Comparison of ENCODE assay signal across 8 cellular contexts in the genomic region with DNA sequence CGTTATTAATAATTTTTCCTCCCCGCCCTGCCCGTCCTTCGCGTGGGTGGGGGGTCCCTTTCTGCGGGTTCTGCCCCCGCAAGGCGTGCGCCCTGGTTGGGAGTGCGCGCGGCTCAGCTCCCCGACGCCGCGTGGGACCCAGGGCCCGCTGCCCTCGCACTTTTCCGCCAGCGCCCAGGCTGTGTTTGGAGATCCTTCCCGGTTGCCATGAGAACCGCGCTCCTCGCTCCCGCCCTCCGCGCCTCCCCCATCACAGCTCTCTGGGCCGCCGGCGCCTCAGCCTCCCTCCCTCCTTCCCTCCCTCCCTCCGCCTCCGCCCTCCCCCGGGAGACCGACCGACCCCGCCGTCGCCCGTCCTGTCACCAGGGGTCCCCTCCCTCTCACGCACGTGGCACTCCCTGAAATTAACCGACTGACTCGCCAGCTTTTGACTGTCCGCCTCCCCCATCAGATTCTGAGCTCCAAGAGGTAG. TPM values are rescaled to one million over a fixed set of nuclear protein-coding genes. Genes with fewer than 3 reads are reported as not detected.
DNase-seq lines count a peak whose midpoint lies in the region; ATAC-seq, FAIRE-seq and TF ChIP-seq lines count a peak whose summit lies in the region.

No MANE protein-coding gene starts in this region.

- H3K79me2 ChIP-seq in SU-DHL-6 (ENCODE audit: insufficient read depth, low read length) (no peaks in the 10 kb centered on the region), GM12878 (ENCODE audit: control insufficient read depth, insufficient read depth, low read length) (peaks cover 26% of the 10 kb centered on the region)

- H3K36me3 ChIP-seq in SU-DHL-6 (ENCODE audit: low read length) (no peaks in the 10 kb centered on the region), GM12878 (ENCODE audit: control insufficient read depth in 2 of 2, insufficient read depth in 2 of 2, low read length in 1 of 2) (no peaks in the 10 kb centered on the region), psoas muscle (ENCODE audit: insufficient read depth in 1 of 2, low read depth in 1 of 2) (no peaks in the 10 kb centered on the region)

- RAD21 ChIA-PET in GM12878 (lab: Charles Lee; ENCODE audit: unreplicated experiment): interaction anchor here (0.6 to 2.1 kb wide), 9 partner anchors 12 to 136 kb away, joined by 3 to 12 read pairs (median 4); partner anchors contain the start of genes JUND and LSM4

- CTCF ChIA-PET in GM12878 (lab: Yijun Ruan, JAX): interaction anchor here (0.7 to 8.8 kb wide), 9 partner anchors 18 to 137 kb away, joined by 3 to 88 read pairs (median 14); partner anchors contain the start of genes GDF15 and JUND

- no peaks in the 10 kb centered on the region for H3K9me3 ChIP-seq in SU-DHL-6 (ENCODE audit: insufficient read depth, low read length)
- no peaks in the 10 kb centered on the region for H3K9me3 ChIP-seq in GM12878 (replicated peaks; ENCODE audit: control insufficient read depth, insufficient read depth, low read length)
- H3K9me3 ChIP-seq in psoas muscle: no peaks in the 10 kb centered on the region

- no peaks in the 10 kb centered on the region for H3K27me3 ChIP-seq in SU-DHL-6 (ENCODE audit: low read length)
- H3K27me3 ChIP-seq in GM12878 (replicated peaks in 1 of 2; ENCODE audit: control insufficient read depth in 2 of 2, insufficient read depth in 2 of 2, low read length in 1 of 2): no peaks in the 10 kb centered on the region
- peaks cover 0 to 7% (median 0%) of the 10 kb centered on the region in 3 donors for H3K27me3 ChIP-seq in psoas muscle (ENCODE audit: insufficient read depth in 3 of 3, low read length in 2 of 3)

- no peak for TF ChIP-seq RAD21 in GM12878 (IDR thresholded peaks at IDR 0.05; ENCODE audit: insufficient read depth, low read depth, low read length)

- no peak overlapping the region for H3K9ac ChIP-seq in SU-DHL-6 (ENCODE audit: low read length)
- peak overlapping the region; percentile 76 for H3K9ac ChIP-seq in GM12878 (ENCODE audit: control insufficient read depth, insufficient read depth, low read length)

- H3K4me3 ChIP-seq in SU-DHL-6 (ENCODE audit: insufficient read depth, low read length, poor library complexity, severe bottlenecking) (no peak overlapping the region), GM12878 (peak overlapping the region; percentile 65), psoas muscle (peak overlapping the region; percentile 53)

- H3K27ac ChIP-seq in SU-DHL-6 (ENCODE audit: low read depth, low read length) (no peak overlapping the region), GM12878 (ENCODE audit: control insufficient read depth, insufficient read depth) (peak overlapping the region; percentile 78), psoas muscle (peak overlapping the region; percentile 86)

- intact Hi-C loops in GM12878 (cut with micrococcal nuclease; ENCODE audit: unreplicated experiment): loop anchor here (10.0 kb wide), 1 partner anchor 212 kb away; the partner anchor contains the start of gene RAB3A
- intact Hi-C loops in psoas muscle (cut with DNase I): loop anchor here in 1 of 2 donors (10.0 kb wide), 2 partner anchors 162 to 192 kb away; partner anchors contain the start of gene PDE4C

- POLR2A ChIA-PET in GM12878 (lab: Charles Lee): interaction anchor here (1.0 to 2.6 kb wide), 7 partner anchors 15 to 211 kb away, joined by 3 to 21 read pairs (median 4); partner anchors contain the start of genes JUND and LSM4

- peak; percentile 49 for FAIRE-seq in GM12878 (lab: Jason Lieb, UNC)

- no peaks in the 10 kb centered on the region for H3K9me2 ChIP-seq in SU-DHL-6 (replicated peaks; ENCODE audit: insufficient read depth, low read length)

- WGBS in GM12878 (ENCODE audit: insufficient coverage, insufficient replicate concordance, low lambda C conversion rate, missing lambda C conversion rate): 5% methylated on average over 24 of the region's 44 CpGs
- WGBS in psoas muscle, 3 donors: 2 to 4% (median 4%) methylated on average over 36 to 44 of the region's 44 CpGs

- no peaks in the 10 kb centered on the region for H4K20me1 ChIP-seq in SU-DHL-6 (ENCODE audit: low read depth, low read length)
- no peaks in the 10 kb centered on the region for H4K20me1 ChIP-seq in GM12878 (ENCODE audit: control insufficient read depth, insufficient read depth)

- H2AFZ ChIP-seq in SU-DHL-6 (ENCODE audit: low read depth, low read length, severe bottlenecking) (no peak overlapping the region), GM12878 (ENCODE audit: control insufficient read depth, low read depth, low read length) (peak overlapping the region; percentile 20)

- 0 out of 2 replicates have a peak, but pooled peaks have one; percentile 42 for TF ChIP-seq POLR2A in GM12878 (IDR thresholded peaks at IDR 0.05; ENCODE audit: low read depth, low read length)

- TF ChIP-seq CTCF in SU-DHL-6 (IDR thresholded peaks at IDR 0.05; ENCODE audit: insufficient read depth, low read length, poor library complexity, severe bottlenecking): no peak
- TF ChIP-seq CTCF in GM12878 (IDR thresholded peaks at IDR 0.05 in 2 of 3, conservative IDR thresholded peaks at IDR 0.05 in 1 of 3; ENCODE audit: control insufficient read depth in 2 of 3, extremely low read depth in 1 of 3, insufficient read depth in 1 of 3, low read depth in 3 of 3, low read length in 3 of 3): no peak
- TF ChIP-seq CTCF in psoas muscle (IDR thresholded peaks at IDR 0.05): no peak

- DNase-seq in DMS53 treated with DMSO at 0.1 percent for 48 hours (lab: John Stamatoyannopoulos, UW; ENCODE audit: unreplicated experiment) (peak; percentile 43), NCI-H1092 (lab: John Stamatoyannopoulos, UW) (peak; percentile 77), GM12878 (ENCODE audit: low read depth, low spot score) (no peak), hepatic stellate cell (ENCODE audit: low spot score) (peak; percentile 93), psoas muscle (peak; percentile 90 to 93), cortex of kidney (lab: John Stamatoyannopoulos, UW) (no peak)

- peak overlapping the region; percentile 31 for H3K4me2 ChIP-seq in SU-DHL-6 (ENCODE audit: low read depth, low read length, poor library complexity, severe bottlenecking)
- H3K4me2 ChIP-seq in GM12878 (ENCODE audit: control insufficient read depth, insufficient read depth): peak overlapping the region; percentile 94

- peak; percentile 54 for ATAC-seq in GM12878
- peak; percentile 18 to 42 (median 23) for ATAC-seq in psoas muscle
- ATAC-seq in HG02840 (IDR thresholded peaks at IDR 0.05; ENCODE audit: low FRiP score, unreplicated experiment): no peak

- SMC1A ChIA-PET in GM12878 (lab: Charles Lee; ENCODE audit: uncharacterized antibody, unreplicated experiment): interaction anchor here (1.1 to 2.6 kb wide), 8 partner anchors 12 to 235 kb away, joined by 3 to 11 read pairs (median 3); partner anchors contain the start of gene LSM4

- H3K4me1 ChIP-seq in GM12878 (ENCODE audit: control insufficient read depth, insufficient read depth, low read length) (peaks cover 58% of the 10 kb centered on the region), psoas muscle (peaks cover 25% of the 10 kb centered on the region)

- no TSS peak for BruUV-seq in GM12878 (replicated peaks; lab: Mats Ljungman, UMichigan)

- in situ Hi-C loops in GM12878 (cut with MboI): no loop called here

- H3F3A ChIP-seq in SU-DHL-6 (ENCODE audit: insufficient read depth): peaks cover 6% of the 10 kb centered on the region; the same call in 1 of the 2 replicates

- peak in 1 of 2 experiments; percentile 34; a peak in 1 of 4 replicates for TF ChIP-seq EP300 in GM12878 (IDR thresholded peaks at IDR 0.05; ENCODE audit: borderline replicate concordance in 1 of 2, control insufficient read depth in 1 of 2, low read depth in 2 of 2, low read length in 2 of 2)

RNA-seq across cellular contexts. Expression of gene SSBP4, which starts 2.4 kb away (rescaled TPM):
- 40.3 and 49.5 TPM in 2 replicates for total RNA-seq in GM12878 (2013; cell fraction: nucleolus; rRNA removed)
- total RNA-seq in GM12878 (2014; rRNA removed): 91.4 and 122 TPM in 2 replicates
- total RNA-seq in GM12878 (2014; rRNA removed; fragmentation: Illumina TruSeq; extraction: Trizol): 32.9 and 39.5 TPM in 2 replicates
- 131 and 150 TPM in 2 replicates for total RNA-seq in GM12878 (2021)
- 12.2 TPM for polyA plus RNA-seq in GM12878 (2011; ENCODE audit: low read depth)
- 11.5 and 19.0 TPM in 2 replicates for polyA plus RNA-seq in GM12878 (2011; rRNA removed)
- 23.2 and 39.7 TPM in 2 replicates for polyA plus RNA-seq in GM12878 (2011; cell fraction: cytosol; rRNA removed)
- 104 and 142 TPM in 2 replicates for polyA plus RNA-seq in GM12878 (2011; cell fraction: nucleus; rRNA removed)
- polyA plus RNA-seq in GM12878 (2012): 52.3 and 55.4 TPM in 2 replicates
- polyA plus RNA-seq in GM12878 (2014; fragmentation: Illumina TruSeq; extraction: Trizol): 7.1 and 22.5 TPM in 2 replicates
- 1 to 10 TPM in 1 of 2 experiments, under 1 TPM in 1; 0.37 to 6.6 TPM for polyA plus RNA-seq in GM12878 (2014; fragmentation: Nextera tagmentation; extraction: Ambion mirVana)
- 98.3 and 119 TPM in 2 replicates for polyA plus RNA-seq in GM12878 (2014; rRNA removed)
- 10 to 100 TPM; 38.3 to 58.5 TPM for polyA plus RNA-seq in GM12878 (2016; fragmentation: Nextera tagmentation; extraction: Ambion mirVana)
- polyA minus RNA-seq in GM12878 (2011; rRNA and poly(A)+ RNA removed): 4.2 and 21.6 TPM in 2 replicates
- polyA minus RNA-seq in GM12878 (2011; cell fraction: cytosol; rRNA and poly(A)+ RNA removed): 20.1 and 26.7 TPM in 2 replicates
- polyA minus RNA-seq in GM12878 (2011; cell fraction: nucleus; rRNA and poly(A)+ RNA removed): 23.2 and 48.4 TPM in 2 replicates
- 10 to 100 TPM; 29.1 to 46.1 (median 29.6) TPM for total RNA-seq in psoas muscle
- 10 to 100 TPM; 25.8 to 37.8 (median 28.6) TPM for polyA plus RNA-seq in psoas muscle

RNA-seq across cellular contexts. Expression of gene LRRC25, which starts 19.4 kb away (rescaled TPM):
- 14.5 and 19.3 TPM in 2 replicates for total RNA-seq in GM12878 (2013; cell fraction: nucleolus; rRNA removed)
- total RNA-seq in GM12878 (2014; rRNA removed) (2.5 and 2.9 TPM in 2 replicates), GM12878 (2014; rRNA removed; fragmentation: Illumina TruSeq; extraction: Trizol) (1.1 TPM in 2 replicates), GM12878 (2021) (2.7 TPM in 2 replicates), psoas muscle (1 to 10 TPM; 2.0 to 4.1 (median 2.4) TPM)
- 1.6 TPM for polyA plus RNA-seq in GM12878 (2011; ENCODE audit: low read depth)
- polyA plus RNA-seq in GM12878 (2011; rRNA removed) (0.19 and 0.38 TPM in 2 replicates), GM12878 (2014; fragmentation: Illumina TruSeq; extraction: Trizol) (1.00 and 1.3 TPM in 2 replicates), GM12878 (2014; fragmentation: Nextera tagmentation; extraction: Ambion mirVana) (under 1 TPM; 0.50 to 0.53 TPM), GM12878 (2014; rRNA removed) (2.1 and 2.7 TPM in 2 replicates), GM12878 (2016; fragmentation: Nextera tagmentation; extraction: Ambion mirVana) (1 to 10 TPM; 1.2 to 1.6 TPM), psoas muscle (1 to 10 TPM in 2 of 3 donors, under 1 TPM in 1; 0.65 to 5.2 (median 1.3) TPM)
- polyA plus RNA-seq in GM12878 (2011; cell fraction: cytosol; rRNA removed): 0.55 and 0.87 TPM in 2 replicates
- polyA plus RNA-seq in GM12878 (2011; cell fraction: nucleus; rRNA removed): 0.24 and 0.42 TPM in 2 replicates
- polyA plus RNA-seq in GM12878 (2012): 4.1 and 4.9 TPM in 2 replicates
- polyA minus RNA-seq in GM12878 (2011; rRNA and poly(A)+ RNA removed): 0.44 and 1.1 TPM in 2 replicates
- 0.67 TPM in 1 of 2 replicates, not detected in the other for polyA minus RNA-seq in GM12878 (2011; cell fraction: cytosol; rRNA and poly(A)+ RNA removed)
- polyA minus RNA-seq in GM12878 (2011; cell fraction: nucleus; rRNA and poly(A)+ RNA removed): 0.73 and 0.86 TPM in 2 replicates

RNA-seq across cellular contexts. Expression of gene ISYNA1, which starts 21.1 kb away (rescaled TPM):
- 8.2 and 8.9 TPM in 2 replicates for total RNA-seq in GM12878 (2013; cell fraction: nucleolus; rRNA removed)
- total RNA-seq in GM12878 (2014; rRNA removed) (9.9 and 12.3 TPM in 2 replicates), GM12878 (2014; rRNA removed; fragmentation: Illumina TruSeq; extraction: Trizol) (4.9 and 5.3 TPM in 2 replicates), GM12878 (2021) (37.0 and 38.8 TPM in 2 replicates), psoas muscle (10 to 100 TPM in 3 of 4 donors, 1 to 10 TPM in 1; 9.8 to 17.0 (median 10.9) TPM)
- 12.5 TPM for polyA plus RNA-seq in GM12878 (2011; ENCODE audit: low read depth)
- polyA plus RNA-seq in GM12878 (2011; rRNA removed) (0.78 and 1.9 TPM in 2 replicates), GM12878 (2014; fragmentation: Illumina TruSeq; extraction: Trizol) (2.5 and 3.8 TPM in 2 replicates), GM12878 (2014; fragmentation: Nextera tagmentation; extraction: Ambion mirVana) (1 to 10 TPM; 2.8 to 6.3 TPM), GM12878 (2014; rRNA removed) (33.0 and 37.8 TPM in 2 replicates), GM12878 (2016; fragmentation: Nextera tagmentation; extraction: Ambion mirVana) (10 to 100 TPM; 12.0 to 12.5 TPM), psoas muscle (1 to 10 TPM; 6.3 to 8.6 (median 8.0) TPM)
- 2.0 and 3.0 TPM in 2 replicates for polyA plus RNA-seq in GM12878 (2011; cell fraction: cytosol; rRNA removed)
- polyA plus RNA-seq in GM12878 (2011; cell fraction: nucleus; rRNA removed): 19.2 and 23.0 TPM in 2 replicates
- 23.2 and 24.0 TPM in 2 replicates for polyA plus RNA-seq in GM12878 (2012)
- 0.59 and 2.4 TPM in 2 replicates for polyA minus RNA-seq in GM12878 (2011; rRNA and poly(A)+ RNA removed)
- polyA minus RNA-seq in GM12878 (2011; cell fraction: cytosol; rRNA and poly(A)+ RNA removed): 1.1 and 5.1 TPM in 2 replicates
- polyA minus RNA-seq in GM12878 (2011; cell fraction: nucleus; rRNA and poly(A)+ RNA removed): 2.3 and 5.6 TPM in 2 replicates

RNA-seq across cellular contexts. Expression of gene GDF15, which starts 30.9 kb away (rescaled TPM):
- total RNA-seq in GM12878 (2013; cell fraction: nucleolus; rRNA removed): 4.5 and 5.8 TPM in 2 replicates
- total RNA-seq in GM12878 (2014; rRNA removed) (1.4 and 1.8 TPM in 2 replicates), GM12878 (2014; rRNA removed; fragmentation: Illumina TruSeq; extraction: Trizol) (0.31 and 0.60 TPM in 2 replicates), GM12878 (2021) (1.6 and 2.2 TPM in 2 replicates), psoas muscle (1 to 10 TPM in 2 of 4 donors, under 1 TPM in 2; 0.50 to 8.5 (median 2.2) TPM)
- polyA plus RNA-seq in GM12878 (2011; ENCODE audit: low read depth): 0.97 TPM
- polyA plus RNA-seq in GM12878 (2011; rRNA removed) (0.22 and 0.46 TPM in 2 replicates), GM12878 (2014; fragmentation: Illumina TruSeq; extraction: Trizol) (0.29 and 0.92 TPM in 2 replicates), GM12878 (2014; fragmentation: Nextera tagmentation; extraction: Ambion mirVana) (under 1 TPM in 1 of 2 experiments, not detected in 1; 0.11 TPM), GM12878 (2014; rRNA removed) (1.4 and 1.6 TPM in 2 replicates), GM12878 (2016; fragmentation: Nextera tagmentation; extraction: Ambion mirVana) (1 to 10 TPM; 2.8 to 3.6 TPM), psoas muscle (10 to 100 TPM in 1 of 3 donors, under 1 TPM in 2; 0.27 to 37.1 (median 0.35) TPM)
- 2.1 and 2.2 TPM in 2 replicates for polyA plus RNA-seq in GM12878 (2011; cell fraction: cytosol; rRNA removed)
- 3.2 and 4.0 TPM in 2 replicates for polyA plus RNA-seq in GM12878 (2011; cell fraction: nucleus; rRNA removed)
- polyA plus RNA-seq in GM12878 (2012): 3.5 and 6.0 TPM in 2 replicates
- 1.6 TPM in 1 of 2 replicates, not detected in the other for polyA minus RNA-seq in GM12878 (2011; rRNA and poly(A)+ RNA removed)
- 2.8 and 7.8 TPM in 2 replicates for polyA minus RNA-seq in GM12878 (2011; cell fraction: cytosol; rRNA and poly(A)+ RNA removed)
- polyA minus RNA-seq in GM12878 (2011; cell fraction: nucleus; rRNA and poly(A)+ RNA removed): 1.6 and 2.2 TPM in 2 replicates

Comparison
In these comparisons a context has a peak if more than half of its experiments do, and no peak if none do; other contexts are left out.
1. DNase-seq: peak in DMS53 treated with DMSO at 0.1 percent for 48 hours (single experiment), NCI-H1092 (single experiment), hepatic stellate cell (single experiment) and psoas muscle (2 of 2); none in GM12878 (single experiment) and cortex of kidney (single experiment).